8 cellular contexts compared by ENCODE assay signal in genomic region chr11:85664561-85665481, GRCh38. TPM values are rescaled to one million over a fixed set of nuclear protein-coding genes. Genes with fewer than 3 reads are reported as not detected.
A peak's percentile ranks its signal among the peaks of the same experiment; 100 is the strongest.
DNase-seq lines count a peak whose midpoint lies in the region; ATAC-seq and TF ChIP-seq lines count a peak whose summit lies in the region.

A gene with protein sequence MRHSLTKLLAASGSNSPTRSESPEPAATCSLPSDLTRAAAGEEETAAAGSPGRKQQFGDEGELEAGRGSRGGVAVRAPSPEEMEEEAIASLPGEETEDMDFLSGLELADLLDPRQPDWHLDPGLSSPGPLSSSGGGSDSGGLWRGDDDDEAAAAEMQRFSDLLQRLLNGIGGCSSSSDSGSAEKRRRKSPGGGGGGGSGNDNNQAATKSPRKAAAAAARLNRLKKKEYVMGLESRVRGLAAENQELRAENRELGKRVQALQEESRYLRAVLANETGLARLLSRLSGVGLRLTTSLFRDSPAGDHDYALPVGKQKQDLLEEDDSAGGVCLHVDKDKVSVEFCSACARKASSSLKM (minus strand): TSS chr11:85665129. CDS start chr11:85664875, 254 bp downstream.

- H3K4me3 Mint-ChIP-seq in activated naive CD8-positive, alpha-beta T cell: peak within 1 kb of the TSS; percentile 99

- peaks cover 33% of the 10 kb centered on the region for H3K4me1 Mint-ChIP-seq in activated naive CD8-positive, alpha-beta T cell (ENCODE audit: low read depth)

- H3K4me1 ChIP-seq in osteoblast (ENCODE audit: insufficient read depth, low read length) (peaks cover 16% of the 10 kb centered on the region), thoracic aorta (ENCODE audit: control insufficient read depth in 1 of 2, low read depth in 2 of 2) (peaks cover 27 to 31% of the 10 kb centered on the region in 2 donors)

- H3K9me3 ChIP-seq in osteoblast (ENCODE audit: low read depth, low read length) (no peaks in the 10 kb centered on the region), thoracic aorta (no peaks in the 10 kb centered on the region)

- POLR2A ChIA-PET in GM10248 (lab: Yijun Ruan, JAX): interaction anchor here (0.6 to 2.7 kb wide), 2 partner anchors 16 to 17 kb away, joined by 8 to 11 read pairs; partner anchors contain the start of gene TMEM126A

- H3K27me3 ChIP-seq in osteoblast (ENCODE audit: insufficient read depth, low read length) (no peaks in the 10 kb centered on the region), thoracic aorta (replicated peaks; ENCODE audit: insufficient read depth) (no peaks in the 10 kb centered on the region)

- CTCF ChIA-PET in GM10248 (lab: Yijun Ruan, JAX): interaction anchor here (0.6 to 2.9 kb wide), 8 partner anchors 12 to 37 kb away, joined by 3 to 27 read pairs (median 4); partner anchors contain the start of genes TMEM126A and TMEM126B

- peaks cover 35% of the 10 kb centered on the region for H4K20me1 ChIP-seq in osteoblast (ENCODE audit: insufficient read depth, low read length)

- no peaks in the 10 kb centered on the region for H3K27me3 Mint-ChIP-seq in activated naive CD8-positive, alpha-beta T cell

- DNase-seq in GM10248 (ENCODE audit: extremely low spot score) (peak; percentile 93), NCI-H1105 (lab: John Stamatoyannopoulos, UW) (peak; percentile 96), SKM-1 treated with dmso at 0.1 percent for 144 hours (lab: John Stamatoyannopoulos, UW; ENCODE audit: unreplicated experiment) (peak; percentile 92), glomerular visceral epithelial cell (ENCODE audit: extremely low spot score) (peak; percentile 92), osteoblast (ENCODE audit: insufficient read length, low spot score, missing footprints) (peak; percentile 95), thoracic aorta (ENCODE audit: low spot score) (peak; percentile 58)

- H2AFZ ChIP-seq in osteoblast (ENCODE audit: low read length): peak within 1 kb of the TSS; percentile 84

- ATAC-seq in HG02623 (IDR thresholded peaks at IDR 0.05; ENCODE audit: unreplicated experiment) (peak; percentile 90), thoracic aorta (ENCODE audit: insufficient number of reproducible peaks, low FRiP score, low read depth) (peak; percentile 91)

- peaks cover 45% of the 10 kb centered on the region for H3K79me2 ChIP-seq in osteoblast (ENCODE audit: insufficient read depth, low read length)

- H3K9me3 Mint-ChIP-seq in activated naive CD8-positive, alpha-beta T cell (ENCODE audit: low read depth): no peaks in the 10 kb centered on the region

- H3K36me3 Mint-ChIP-seq in activated naive CD8-positive, alpha-beta T cell: peaks cover 15% of the 10 kb centered on the region

- peak within 1 kb of the TSS; percentile 90 for H3K4me2 ChIP-seq in osteoblast (ENCODE audit: insufficient read depth, low read length)

- H3K4me3 ChIP-seq in osteoblast (ENCODE audit: insufficient read depth, low read length) (peak within 1 kb of the TSS; percentile 91), thoracic aorta (peak within 1 kb of the TSS; percentile 89)

- peak within 1 kb of the TSS; percentile 95 for H3K27ac Mint-ChIP-seq in activated naive CD8-positive, alpha-beta T cell

- TF ChIP-seq CTCF in GM10248 (IDR thresholded peaks at IDR 0.05; ENCODE audit: control extremely low read depth, extremely low read depth, low read depth, missing control alignments): no peak
- TF ChIP-seq CTCF in osteoblast (IDR thresholded peaks at IDR 0.05; ENCODE audit: extremely low read depth, low read depth, low read length): no peak
- TF ChIP-seq CTCF in thoracic aorta (IDR thresholded peaks at IDR 0.05): no peak

- H3K27ac ChIP-seq in osteoblast (ENCODE audit: low read depth, low read length): peak within 1 kb of the TSS; percentile 97
- peak within 1 kb of the TSS; percentile 94 to 99 for H3K27ac ChIP-seq in thoracic aorta

- H3K36me3 ChIP-seq in osteoblast (ENCODE audit: insufficient read depth, low read length) (peaks cover 8% of the 10 kb centered on the region), thoracic aorta (no peaks in the 10 kb centered on the region)

RNA-seq across cellular contexts. Expression of the gene that starts here (rescaled TPM):
- total RNA-seq in osteoblast (46.3 and 49.2 TPM in 2 replicates), thoracic aorta (10 to 100 TPM; 74.9 to 88.3 TPM)

Comparison
In these comparisons a context has a peak if more than half of its experiments do, and no peak if none do; other contexts are left out.
1. Peak in every context shown above with its lines: DNase-seq, ATAC-seq, H3K4me3 ChIP-seq and H3K27ac ChIP-seq.